ENCODE assay signal across 1 cellular context in the genomic region with DNA sequence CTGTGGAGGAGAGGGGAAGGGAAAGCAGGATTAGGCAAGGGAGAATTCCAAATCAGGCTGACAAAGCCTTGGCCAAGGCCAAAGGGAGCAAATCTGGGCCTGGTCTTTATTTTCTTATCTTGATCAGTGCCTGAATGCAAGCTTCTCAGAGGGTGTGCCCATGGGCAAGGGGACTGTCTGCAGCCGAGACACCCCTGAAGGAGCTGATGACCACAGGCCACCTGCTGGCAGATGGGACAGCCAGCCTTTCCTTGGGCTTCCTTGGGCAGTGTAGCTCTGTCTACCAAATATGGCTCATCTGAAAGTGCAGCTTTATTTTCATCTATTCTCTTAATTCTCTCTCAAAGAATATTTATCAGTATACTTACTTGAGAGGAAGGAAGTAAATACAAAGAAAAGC.
TF ChIP-seq lines count a peak whose summit lies in the region.

No MANE protein-coding gene starts in this region.

TF ChIP-seq in GM23338, 12 proteins besides CTCF, POLR2A, EP300 and RAD21 (continued from another document):
- TF ChIP-seq, protein P1, sequence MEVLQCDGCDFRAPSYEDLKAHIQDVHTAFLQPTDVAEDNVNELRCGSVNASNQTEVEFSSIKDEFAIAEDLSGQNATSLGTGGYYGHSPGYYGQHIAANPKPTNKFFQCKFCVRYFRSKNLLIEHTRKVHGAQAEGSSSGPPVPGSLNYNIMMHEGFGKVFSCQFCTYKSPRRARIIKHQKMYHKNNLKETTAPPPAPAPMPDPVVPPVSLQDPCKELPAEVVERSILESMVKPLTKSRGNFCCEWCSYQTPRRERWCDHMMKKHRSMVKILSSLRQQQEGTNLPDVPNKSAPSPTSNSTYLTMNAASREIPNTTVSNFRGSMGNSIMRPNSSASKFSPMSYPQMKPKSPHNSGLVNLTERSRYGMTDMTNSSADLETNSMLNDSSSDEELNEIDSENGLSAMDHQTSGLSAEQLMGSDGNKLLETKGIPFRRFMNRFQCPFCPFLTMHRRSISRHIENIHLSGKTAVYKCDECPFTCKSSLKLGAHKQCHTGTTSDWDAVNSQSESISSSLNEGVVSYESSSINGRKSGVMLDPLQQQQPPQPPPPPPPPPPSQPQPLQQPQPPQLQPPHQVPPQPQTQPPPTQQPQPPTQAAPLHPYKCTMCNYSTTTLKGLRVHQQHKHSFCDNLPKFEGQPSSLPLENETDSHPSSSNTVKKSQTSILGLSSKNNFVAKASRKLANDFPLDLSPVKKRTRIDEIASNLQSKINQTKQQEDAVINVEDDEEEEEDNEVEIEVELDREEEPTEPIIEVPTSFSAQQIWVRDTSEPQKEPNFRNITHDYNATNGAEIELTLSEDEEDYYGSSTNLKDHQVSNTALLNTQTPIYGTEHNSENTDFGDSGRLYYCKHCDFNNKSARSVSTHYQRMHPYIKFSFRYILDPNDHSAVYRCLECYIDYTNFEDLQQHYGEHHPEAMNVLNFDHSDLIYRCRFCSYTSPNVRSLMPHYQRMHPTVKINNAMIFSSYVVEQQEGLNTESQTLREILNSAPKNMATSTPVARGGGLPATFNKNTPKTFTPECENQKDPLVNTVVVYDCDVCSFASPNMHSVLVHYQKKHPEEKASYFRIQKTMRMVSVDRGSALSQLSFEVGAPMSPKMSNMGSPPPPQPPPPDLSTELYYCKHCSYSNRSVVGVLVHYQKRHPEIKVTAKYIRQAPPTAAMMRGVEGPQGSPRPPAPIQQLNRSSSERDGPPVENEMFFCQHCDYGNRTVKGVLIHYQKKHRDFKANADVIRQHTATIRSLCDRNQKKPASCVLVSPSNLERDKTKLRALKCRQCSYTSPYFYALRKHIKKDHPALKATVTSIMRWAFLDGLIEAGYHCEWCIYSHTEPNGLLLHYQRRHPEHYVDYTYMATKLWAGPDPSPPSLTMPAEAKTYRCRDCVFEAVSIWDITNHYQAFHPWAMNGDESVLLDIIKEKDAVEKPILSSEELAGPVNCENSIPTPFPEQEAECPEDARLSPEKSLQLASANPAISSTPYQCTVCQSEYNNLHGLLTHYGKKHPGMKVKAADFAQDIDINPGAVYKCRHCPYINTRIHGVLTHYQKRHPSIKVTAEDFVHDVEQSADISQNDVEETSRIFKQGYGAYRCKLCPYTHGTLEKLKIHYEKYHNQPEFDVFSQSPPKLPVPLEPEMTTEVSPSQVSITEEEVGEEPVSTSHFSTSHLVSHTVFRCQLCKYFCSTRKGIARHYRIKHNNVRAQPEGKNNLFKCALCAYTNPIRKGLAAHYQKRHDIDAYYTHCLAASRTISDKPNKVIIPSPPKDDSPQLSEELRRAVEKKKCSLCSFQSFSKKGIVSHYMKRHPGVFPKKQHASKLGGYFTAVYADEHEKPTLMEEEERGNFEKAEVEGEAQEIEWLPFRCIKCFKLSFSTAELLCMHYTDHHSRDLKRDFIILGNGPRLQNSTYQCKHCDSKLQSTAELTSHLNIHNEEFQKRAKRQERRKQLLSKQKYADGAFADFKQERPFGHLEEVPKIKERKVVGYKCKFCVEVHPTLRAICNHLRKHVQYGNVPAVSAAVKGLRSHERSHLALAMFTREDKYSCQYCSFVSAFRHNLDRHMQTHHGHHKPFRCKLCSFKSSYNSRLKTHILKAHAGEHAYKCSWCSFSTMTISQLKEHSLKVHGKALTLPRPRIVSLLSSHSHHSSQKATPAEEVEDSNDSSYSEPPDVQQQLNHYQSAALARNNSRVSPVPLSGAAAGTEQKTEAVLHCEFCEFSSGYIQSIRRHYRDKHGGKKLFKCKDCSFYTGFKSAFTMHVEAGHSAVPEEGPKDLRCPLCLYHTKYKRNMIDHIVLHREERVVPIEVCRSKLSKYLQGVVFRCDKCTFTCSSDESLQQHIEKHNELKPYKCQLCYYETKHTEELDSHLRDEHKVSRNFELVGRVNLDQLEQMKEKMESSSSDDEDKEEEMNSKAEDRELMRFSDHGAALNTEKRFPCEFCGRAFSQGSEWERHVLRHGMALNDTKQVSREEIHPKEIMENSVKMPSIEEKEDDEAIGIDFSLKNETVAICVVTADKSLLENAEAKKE (CRISPR knock-in tag; IDR thresholded peaks at IDR 0.05): no peak
